ENCODE assay signal across 23 cellular contexts in genomic region chr5:61414806-61415205, GRCh38.
"Had no signal": no experiment of that assay in that cellular context is flagged by ENCODE, and none has a peak within 500 bp of the region (broad histone marks: within the 10 kb centered on the region; RNA-seq: fewer than 3 reads in every experiment).

No MANE protein-coding gene starts in this region.

- H3K36me3 ChIP-seq: right atrium auricular region, suprapubic skin, transverse colon, vagina had no signal

- H3K36me3 Mint-ChIP-seq: natural killer cell had no signal

- H3K4me3 Mint-ChIP-seq: effector memory CD8-positive, alpha-beta T cell; natural killer cell; neural crest cell; stimulated activated naive CD8-positive, alpha-beta T cell treated with anti-CD3 and anti-CD28 coated beads, Interleukin-15, amount 100 ng/mL, for 72 hours had no signal

- H3K4me3 ChIP-seq: right atrium auricular region, smooth muscle cell, suprapubic skin, transverse colon, vagina had no signal

- FAIRE-seq: endometrium, frontal cortex, kidney had no signal

- H3K27ac Mint-ChIP-seq: effector memory CD8-positive, alpha-beta T cell; natural killer cell had no signal

- H3K27me3 Mint-ChIP-seq: effector memory CD8-positive, alpha-beta T cell; progenitor cell of endocrine pancreas; stimulated activated naive CD8-positive, alpha-beta T cell treated with anti-CD3 and anti-CD28 coated beads, Interleukin-15, amount 100 ng/mL, for 72 hours had no signal

- H3K9ac ChIP-seq: parathyroid adenoma had no signal

- H3K27ac ChIP-seq: parathyroid adenoma, right atrium auricular region, suprapubic skin, transverse colon, vagina had no signal

- H2AFZ ChIP-seq: parathyroid adenoma had no signal

- ATAC-seq: effector memory CD8-positive, alpha-beta T cell; left lobe of liver; natural killer cell; sciatic nerve; stimulated activated naive CD8-positive, alpha-beta T cell treated with anti-CD3 and anti-CD28 coated beads, Interleukin-15, amount 100 ng/mL, for 72 hours had no signal

- H3K27me3 ChIP-seq: right atrium auricular region, suprapubic skin, transverse colon, vagina had no signal

- DNase-seq: cortex of kidney; effector memory CD8-positive, alpha-beta T cell; head of caudate nucleus; kidney; natural killer cell; stimulated activated CD4-positive, alpha-beta T cell treated with anti-CD3 and anti-CD28 coated beads, Interleukin-12 subunit alpha, Interleukin-12 subunit beta, amount 100 ng/mL, for 4 hours; stimulated activated CD4-positive, alpha-beta T cell treated with anti-CD3 and anti-CD28 coated beads, Interleukin-1b, Interleukin-23, amount 100 ng/mL, for 48 hours; stimulated activated CD4-positive, alpha-beta T cell treated with anti-CD3 and anti-CD28 coated beads, Interleukin-4, amount 100 ng/mL, for 1 hour; stimulated activated CD8-positive, alpha-beta memory T cell treated with anti-CD3 and anti-CD28 coated beads, Interleukin-4, amount 100 ng/mL, for 48 hours; stimulated activated naive CD4-positive, alpha-beta T cell; stimulated activated naive CD8-positive, alpha-beta T cell treated with anti-CD3 and anti-CD28 coated beads, Interleukin-15, amount 100 ng/mL, for 72 hours; transverse colon had no signal

- H3K9me3 Mint-ChIP-seq: effector memory CD8-positive, alpha-beta T cell; natural killer cell; neural crest cell; stimulated activated naive CD8-positive, alpha-beta T cell treated with anti-CD3 and anti-CD28 coated beads, Interleukin-15, amount 100 ng/mL, for 72 hours had no signal

- H3K9me3 ChIP-seq: right atrium auricular region, suprapubic skin, transverse colon, vagina had no signal
